Comparison of ENCODE assay signal across 9 cellular contexts in the genomic region with DNA sequence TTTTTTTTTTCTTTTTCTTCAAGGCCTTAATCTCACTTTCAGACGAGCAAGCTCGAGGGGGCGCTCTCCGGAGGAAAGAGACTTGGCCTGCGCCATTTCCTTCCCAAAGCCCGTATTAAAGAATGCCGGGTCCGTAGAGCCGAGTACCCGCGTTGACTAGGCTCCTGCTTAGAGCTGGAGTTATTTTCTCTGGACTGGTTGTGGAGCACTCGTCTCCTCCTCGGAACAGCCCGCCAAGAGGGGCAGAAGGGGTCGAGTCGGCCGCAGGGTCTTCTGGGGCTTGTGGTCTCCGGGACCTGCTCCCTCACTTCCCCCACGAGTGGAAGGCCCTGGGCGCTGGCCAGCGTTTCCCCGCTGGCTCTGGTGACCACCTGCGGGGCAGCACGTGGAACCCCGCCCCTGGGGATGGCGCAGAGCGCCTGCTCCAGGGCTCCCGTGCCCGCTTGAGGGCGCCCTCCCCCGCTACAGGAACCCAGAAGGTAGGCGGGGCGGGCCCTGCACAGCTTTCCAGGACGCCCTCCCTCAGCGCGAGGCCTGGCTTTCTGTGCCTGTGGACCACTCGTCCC. TPM values are rescaled to one million over a fixed set of nuclear protein-coding genes. Genes with fewer than 3 reads are reported as not detected.
A peak's percentile ranks its signal among the peaks of the same experiment; 100 is the strongest.
DNase-seq lines count a peak whose midpoint lies in the region; ATAC-seq and TF ChIP-seq lines count a peak whose summit lies in the region.
"Had no signal": no experiment of that assay in that cellular context is flagged by ENCODE, and none has a peak within 500 bp of the region (broad histone marks: within the 10 kb centered on the region; RNA-seq: fewer than 3 reads in every experiment).

No MANE protein-coding gene starts in this region.

- no peak overlapping the region for H3K18ac ChIP-seq in mesenchymal stem cell (ENCODE audit: low read depth in 1 of 2, low read length in 2 of 2)

- H3K27ac ChIP-seq in mesenchymal stem cell (ENCODE audit: low read length, poor library complexity, severe bottlenecking) (no peak overlapping the region), PC-3 (ENCODE audit: low read length) (no peak overlapping the region), GM23248 (no peak overlapping the region), Karpas-422 (ENCODE audit: low read length) (no peak overlapping the region)
- H3K27ac ChIP-seq: epithelial cell of prostate had no signal

- POLR2A ChIA-PET in PC-3 (lab: Charles Lee; ENCODE audit: unreplicated experiment) = no interaction called here

- ATAC-seq in GM19395 (IDR thresholded peaks at IDR 0.05; ENCODE audit: unreplicated experiment) = peak; percentile 72
- ATAC-seq in HG03378 (IDR thresholded peaks at IDR 0.05; ENCODE audit: unreplicated experiment) = no peak
- no peak for ATAC-seq in PC-3

- H4K8ac ChIP-seq in mesenchymal stem cell (ENCODE audit: low read length) = no peak overlapping the region

- H2AFZ ChIP-seq in mesenchymal stem cell (ENCODE audit: low read depth, low read length) (peak overlapping the region; percentile 16), PC-3 (ENCODE audit: low read length) (no peak overlapping the region), GM23248 (no peak overlapping the region), Karpas-422 (ENCODE audit: low read length) (no peak overlapping the region)

- H4K20me1 ChIP-seq in PC-3 (ENCODE audit: low read length) = no peaks in the 10 kb centered on the region
- no peaks in the 10 kb centered on the region for H4K20me1 ChIP-seq in GM23248 (ENCODE audit: insufficient read depth)
- H4K20me1 ChIP-seq in Karpas-422 (ENCODE audit: insufficient read depth, low read depth, low read length) = no peaks in the 10 kb centered on the region

- peaks cover 4% of the 10 kb centered on the region for H3K4me1 ChIP-seq in mesenchymal stem cell (ENCODE audit: control insufficient read depth, insufficient read depth, low read depth, low read length)
- no peaks in the 10 kb centered on the region for H3K4me1 ChIP-seq in PC-3 (ENCODE audit: insufficient read depth, low read length)
- H3K4me1 ChIP-seq in GM23248 (ENCODE audit: insufficient read depth) = no peaks in the 10 kb centered on the region
- H3K4me1 ChIP-seq in Karpas-422 (ENCODE audit: low read length) = no peaks in the 10 kb centered on the region

- no peak for TF ChIP-seq CTCF in PC-3 (conservative IDR thresholded peaks at IDR 0.05; ENCODE audit: low read depth, low read length)

- H3K9me3 ChIP-seq in mesenchymal stem cell (ENCODE audit: control insufficient read depth, low read length) (no peaks in the 10 kb centered on the region), PC-3 (ENCODE audit: low read length) (no peaks in the 10 kb centered on the region), GM23248 (ENCODE audit: low read depth) (no peaks in the 10 kb centered on the region), Karpas-422 (ENCODE audit: low read length) (peaks cover 4% of the 10 kb centered on the region; the same call in 1 of the 2 replicates)

- H3K23ac ChIP-seq in mesenchymal stem cell (ENCODE audit: low read length in 2 of 2) = no peak overlapping the region

- DNase-seq in NCI-H1694 (lab: John Stamatoyannopoulos, UW) (peak; percentile 27), mesenchymal stem cell (peak; percentile 31), PC-3 (no peak), GM23248 (no peak), Karpas-422 (no peak)

- H3K9me2 ChIP-seq in PC-3 (replicated peaks; ENCODE audit: low read length) = no peaks in the 10 kb centered on the region
- H3K9me2 ChIP-seq in GM23248 (ENCODE audit: insufficient read depth) = no peaks in the 10 kb centered on the region
- H3K9me2 ChIP-seq in Karpas-422 (replicated peaks; ENCODE audit: insufficient read depth, low read length) = no peaks in the 10 kb centered on the region

- H3K27ac Mint-ChIP-seq in dendritic cell treated with granulocyte-macrophage colony-stimulating factor and Interleukin-4, amounts not matched to agents 40 ng/mL and 50 ng/mL, for 4 days = peak overlapping the region; percentile 71

- H2BK120ac ChIP-seq in mesenchymal stem cell (ENCODE audit: low read depth, low read length) = no peak overlapping the region

- H3K36me3 ChIP-seq in mesenchymal stem cell (ENCODE audit: control insufficient read depth in 1 of 2, insufficient read depth in 2 of 2, low read depth in 1 of 2, low read length in 2 of 2) (no peaks in the 10 kb centered on the region), PC-3 (ENCODE audit: low read depth, low read length) (no peaks in the 10 kb centered on the region), GM23248 (ENCODE audit: low read depth) (no peaks in the 10 kb centered on the region), Karpas-422 (ENCODE audit: insufficient read depth, low read length) (no peaks in the 10 kb centered on the region)

- intact Hi-C loops in dendritic cell treated with granulocyte-macrophage colony-stimulating factor and Interleukin-4, amounts not matched to agents 40 ng/mL and 50 ng/mL, for 4 days (cut with micrococcal nuclease) = no loop called here
- intact Hi-C loops in PC-3 (cut with micrococcal nuclease) = no loop called here

- H3K27me3 Mint-ChIP-seq in dendritic cell treated with granulocyte-macrophage colony-stimulating factor and Interleukin-4, amounts not matched to agents 40 ng/mL and 50 ng/mL, for 4 days = peaks cover 12% of the 10 kb centered on the region

- H3K4ac ChIP-seq in mesenchymal stem cell (ENCODE audit: low read depth in 1 of 2, low read length in 2 of 2) = no peak overlapping the region

- in situ Hi-C loops in GM23248 (cut with MboI) = no loop called here

- no peak overlapping the region for H2BK12ac ChIP-seq in mesenchymal stem cell (ENCODE audit: low read length in 2 of 2)

- H3F3A ChIP-seq in PC-3 (ENCODE audit: low read length, unreplicated experiment) = no peaks in the 10 kb centered on the region
- no peaks in the 10 kb centered on the region for H3F3A ChIP-seq in GM23248 (ENCODE audit: insufficient read depth)

- H2BK5ac ChIP-seq in mesenchymal stem cell (ENCODE audit: low read depth, low read length, poor library complexity, severe bottlenecking) = no peak overlapping the region

- H3K79me1 ChIP-seq in mesenchymal stem cell (replicated peaks; ENCODE audit: low read length, poor library complexity, severe bottlenecking) = no peaks in the 10 kb centered on the region

- H3K4me3 Mint-ChIP-seq in dendritic cell treated with granulocyte-macrophage colony-stimulating factor and Interleukin-4, amounts not matched to agents 40 ng/mL and 50 ng/mL, for 4 days = peak overlapping the region; percentile 77

- no peak overlapping the region for H3K14ac ChIP-seq in mesenchymal stem cell (ENCODE audit: low read length in 2 of 2)

- no peak overlapping the region for H4K91ac ChIP-seq in mesenchymal stem cell (ENCODE audit: low read length)

- H3K36me3 Mint-ChIP-seq in dendritic cell treated with granulocyte-macrophage colony-stimulating factor and Interleukin-4, amounts not matched to agents 40 ng/mL and 50 ng/mL, for 4 days (ENCODE audit: low read depth) = no peaks in the 10 kb centered on the region

- 11% methylated on average over 37 of the region's 37 CpGs for WGBS in mesenchymal stem cell
- WGBS in GM23248 (ENCODE audit: low coverage in 1 of 2, low lambda C conversion rate in 2 of 2, missing lambda C conversion rate in 2 of 2), 2 experiments = 17 to 23% methylated on average over 31 to 35 of the region's 37 CpGs

- H3K9ac ChIP-seq in mesenchymal stem cell (ENCODE audit: low read length) (no peak overlapping the region), PC-3 (ENCODE audit: low read length) (no peak overlapping the region), GM23248 (no peak overlapping the region), Karpas-422 (ENCODE audit: low read length) (no peak overlapping the region)

- H3K27me3 ChIP-seq in mesenchymal stem cell (ENCODE audit: control insufficient read depth in 1 of 2, insufficient read depth in 1 of 2, low read length in 2 of 2) (no peaks in the 10 kb centered on the region), PC-3 (ENCODE audit: low read length) (no peaks in the 10 kb centered on the region), GM23248 (replicated peaks; ENCODE audit: insufficient read depth) (no peaks in the 10 kb centered on the region), Karpas-422 (ENCODE audit: low read length) (no peaks in the 10 kb centered on the region)

- H3K4me3 ChIP-seq in mesenchymal stem cell (ENCODE audit: insufficient read depth in 1 of 2, low read depth in 1 of 2, low read length in 2 of 2) (no peak overlapping the region), PC-3 (ENCODE audit: low read length) (no peak overlapping the region), GM23248 (no peak overlapping the region), Karpas-422 (ENCODE audit: low read length) (no peak overlapping the region)

- CTCF ChIA-PET in PC-3 (lab: Charles Lee) = no interaction called here

- peak overlapping the region; percentile 60 for H3K4me2 ChIP-seq in mesenchymal stem cell (ENCODE audit: low read length, poor library complexity, severe bottlenecking)
- no peak overlapping the region for H3K4me2 ChIP-seq in PC-3 (ENCODE audit: low read length)
- no peak overlapping the region for H3K4me2 ChIP-seq in GM23248 (ENCODE audit: unreplicated experiment)
- H3K4me2 ChIP-seq in Karpas-422 (ENCODE audit: low read depth, low read length, poor library complexity, severe bottlenecking) = no peak overlapping the region

- no peak overlapping the region for H2AK5ac ChIP-seq in mesenchymal stem cell (ENCODE audit: low read length, severe bottlenecking)

- H3K79me2 ChIP-seq in PC-3 (ENCODE audit: low read length) (no peaks in the 10 kb centered on the region), GM23248 (ENCODE audit: insufficient read depth) (no peaks in the 10 kb centered on the region), Karpas-422 (ENCODE audit: low read length) (no peaks in the 10 kb centered on the region)

- no peak overlapping the region for H2BK15ac ChIP-seq in mesenchymal stem cell (ENCODE audit: low read depth, poor library complexity, severe bottlenecking)

- no peaks in the 10 kb centered on the region for H3K9me3 Mint-ChIP-seq in dendritic cell treated with granulocyte-macrophage colony-stimulating factor and Interleukin-4, amounts not matched to agents 40 ng/mL and 50 ng/mL, for 4 days

- peaks cover 9% of the 10 kb centered on the region for H3K4me1 Mint-ChIP-seq in dendritic cell treated with granulocyte-macrophage colony-stimulating factor and Interleukin-4, amounts not matched to agents 40 ng/mL and 50 ng/mL, for 4 days (ENCODE audit: low read depth)

- no TSS peak for BruUV-seq in PC-3 (replicated peaks; lab: Mats Ljungman, UMichigan)

RNA-seq across cellular contexts. Expression of a gene that starts 2.7 kb away (rescaled TPM):
- not detected for polyA plus RNA-seq in mesenchymal stem cell (2013, experiment 1 of 2)
- polyA plus RNA-seq in mesenchymal stem cell (2013, experiment 2 of 2) = 0.01 TPM
- total RNA-seq in PC-3 (2014; rRNA removed) = not detected in 2 replicates
- total RNA-seq in GM23248 (2014; rRNA removed; shearing (Covaris generic)) = not detected in 2 replicates
- polyA plus RNA-seq in GM23248 (2016; fragmentation: Nextera tagmentation; extraction: Ambion mirVana) = 0.04 and 0.08 TPM in 2 replicates
- not detected in 2 replicates for total RNA-seq in Karpas-422 (2014; rRNA removed; shearing (Covaris generic); ENCODE audit: low replicate concordance)

Comparison
In these comparisons a context has a peak if more than half of its experiments do, and no peak if none do; other contexts are left out.
1. DNase-seq: peak in NCI-H1694 (single experiment) and mesenchymal stem cell (single experiment); none in PC-3 (single experiment), GM23248 (single experiment) and Karpas-422 (single experiment).